8 cellular contexts compared by ENCODE assay signal in the genomic region with DNA sequence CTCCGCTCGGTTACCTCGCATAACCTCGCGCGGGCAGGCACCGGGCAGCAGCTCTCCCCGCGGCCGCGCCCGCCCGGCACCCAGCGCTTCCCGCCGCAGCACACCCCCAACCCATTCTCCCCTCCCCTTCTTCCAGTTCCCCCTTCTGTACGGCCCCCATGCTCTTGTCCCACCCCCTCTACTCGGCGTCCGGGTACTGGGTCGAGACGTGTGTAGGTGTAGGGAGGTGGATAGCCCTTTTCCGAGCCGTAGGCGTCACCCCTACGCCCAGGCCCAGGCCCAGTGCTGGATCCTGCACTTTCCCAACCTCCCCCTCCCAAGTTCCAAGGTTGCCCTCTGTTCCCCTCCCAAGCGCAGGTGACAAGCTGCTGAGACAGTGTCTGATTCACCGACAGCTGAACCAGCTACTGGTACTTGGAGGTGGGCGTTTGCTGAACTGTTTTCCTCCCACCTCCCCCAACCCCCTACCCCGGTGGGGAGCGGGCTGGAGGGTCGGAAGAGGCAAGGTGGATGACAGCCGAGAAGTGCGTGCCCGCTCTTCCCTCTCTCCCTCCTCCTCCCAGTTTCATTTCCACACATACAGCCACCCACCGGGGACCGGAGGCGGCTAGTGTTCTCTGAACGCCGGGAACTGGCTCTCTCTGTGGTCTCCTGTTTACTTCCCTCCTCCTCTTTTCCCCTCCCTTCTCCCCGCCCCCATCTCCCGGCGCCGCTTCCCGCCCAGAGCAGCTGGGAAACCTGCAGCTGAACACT. TPM values are rescaled to one million over a fixed set of nuclear protein-coding genes. Genes with fewer than 3 reads are reported as not detected.
DNase-seq lines count a peak whose midpoint lies in the region; ATAC-seq and TF ChIP-seq lines count a peak whose summit lies in the region.

No MANE protein-coding gene starts in this region.

- peak overlapping the region; percentile 82 for H3K4me2 ChIP-seq in BLaER1

- intact Hi-C loops in esophagus muscularis mucosa (cut with DNase I), result loop anchor here (1.0 to 2.0 kb wide), 2 partner anchors 60 to 180 kb away; no protein-coding TSS in a partner anchor

- no peak for TF ChIP-seq EP300 in esophagus muscularis mucosa (IDR thresholded peaks at IDR 0.05)

- H3K27ac ChIP-seq in BLaER1 (peak overlapping the region; percentile 99), esophagus muscularis mucosa (replicated peaks in 1 of 4) (peak overlapping the region; percentile 91 to 100 (median 100)), mucosa of rectum (ENCODE audit: low read depth in 2 of 2, low read length in 2 of 2) (peak overlapping the region; percentile 99 to 100)

- peak overlapping the region; percentile 96 for H3K9ac ChIP-seq in BLaER1
- peak overlapping the region; percentile 97 to 99 for H3K9ac ChIP-seq in mucosa of rectum (ENCODE audit: low read depth in 1 of 2, low read length in 2 of 2)

- no peak for TF ChIP-seq CTCF in esophagus muscularis mucosa (IDR thresholded peaks at IDR 0.05)

- no peaks in the 10 kb centered on the region for H4K20me1 ChIP-seq in BLaER1

- peak; percentile 60 for TF ChIP-seq POLR2A in esophagus muscularis mucosa (IDR thresholded peaks at IDR 0.05; ENCODE audit: low read depth)

- WGBS in esophagus muscularis mucosa, result 1% methylated on average over 34 of the region's 45 CpGs

- DNase-seq in NCI-H748 treated with DMSO at 0.1 percent for 48 hours (lab: John Stamatoyannopoulos, UW), result peak; percentile 84
- peak; percentile 47 for DNase-seq in activated T-cell treated with anti-CD3 and anti-CD28 coated beads for 48 hours (ENCODE audit: low read depth)
- DNase-seq in esophagus muscularis mucosa (ENCODE audit: extremely low spot score), result peak; percentile 99
- peak; percentile 77 for DNase-seq in stimulated activated naive CD4-positive, alpha-beta T cell treated with Interleukin-2 at 50 U/mL for 16 hours (lab: John Stamatoyannopoulos, UW)

- no peaks in the 10 kb centered on the region for H3K27me3 ChIP-seq in BLaER1
- H3K27me3 ChIP-seq in esophagus muscularis mucosa, result no peaks in the 10 kb centered on the region
- H3K27me3 ChIP-seq in mucosa of rectum (ENCODE audit: control insufficient read depth in 2 of 2, insufficient read depth in 2 of 2, low read length in 2 of 2), result no peaks in the 10 kb centered on the region

- peak; percentile 32 for ATAC-seq in GM18909 (IDR thresholded peaks at IDR 0.05; ENCODE audit: poor library complexity, unreplicated experiment)
- ATAC-seq in HG03439 (IDR thresholded peaks at IDR 0.05; ENCODE audit: unreplicated experiment), result peak; percentile 9

- H3K36me3 ChIP-seq in BLaER1 (no peaks in the 10 kb centered on the region), esophagus muscularis mucosa (no peaks in the 10 kb centered on the region), mucosa of rectum (ENCODE audit: control insufficient read depth in 2 of 2, insufficient read depth in 2 of 2, low read length in 2 of 2) (no peaks in the 10 kb centered on the region)

- H3K4me3 ChIP-seq in BLaER1, result peak overlapping the region; percentile 70
- H3K4me3 ChIP-seq in esophagus muscularis mucosa, result peak overlapping the region; percentile 54 to 69 (median 56)
- peak overlapping the region; percentile 73 to 76 for H3K4me3 ChIP-seq in mucosa of rectum (ENCODE audit: low read length in 2 of 2)

- H3K9me3 ChIP-seq in BLaER1 (no peaks in the 10 kb centered on the region), esophagus muscularis mucosa (no peaks in the 10 kb centered on the region), mucosa of rectum (ENCODE audit: control insufficient read depth in 2 of 2, low read length in 2 of 2) (no peaks in the 10 kb centered on the region)

- H3K4me1 ChIP-seq in BLaER1 (peaks cover 41% of the 10 kb centered on the region), esophagus muscularis mucosa (peaks cover 47 to 70% (median 55%) of the 10 kb centered on the region in 4 donors), mucosa of rectum (ENCODE audit: control insufficient read depth in 2 of 2, insufficient read depth in 2 of 2, low read length in 2 of 2) (peaks cover 24 to 33% of the 10 kb centered on the region in 2 donors)

RNA-seq across cellular contexts. Expression of a gene that starts 6.0 kb away (rescaled TPM):
- 100 to 1,000 TPM; 143 to 209 (median 184) TPM for total RNA-seq in esophagus muscularis mucosa

Comparison
In these comparisons a context has a peak if more than half of its experiments do, and no peak if none do; other contexts are left out.
1. Peak in every context shown above with its lines: DNase-seq, ATAC-seq, H3K4me3 ChIP-seq and H3K27ac ChIP-seq.
2. DNase-seq: peak in every context shown above with its lines; median percentile 99 in esophagus muscularis mucosa; 84 in NCI-H748 treated with DMSO at 0.1 percent for 48 hours; 77 in stimulated activated naive CD4-positive, alpha-beta T cell treated with Interleukin-2 at 50 U/mL for 16 hours; 47 in activated T-cell treated with anti-CD3 and anti-CD28 coated beads for 48 hours.